Comparison of ENCODE assay signal across 26 cellular contexts in the genomic region with DNA sequence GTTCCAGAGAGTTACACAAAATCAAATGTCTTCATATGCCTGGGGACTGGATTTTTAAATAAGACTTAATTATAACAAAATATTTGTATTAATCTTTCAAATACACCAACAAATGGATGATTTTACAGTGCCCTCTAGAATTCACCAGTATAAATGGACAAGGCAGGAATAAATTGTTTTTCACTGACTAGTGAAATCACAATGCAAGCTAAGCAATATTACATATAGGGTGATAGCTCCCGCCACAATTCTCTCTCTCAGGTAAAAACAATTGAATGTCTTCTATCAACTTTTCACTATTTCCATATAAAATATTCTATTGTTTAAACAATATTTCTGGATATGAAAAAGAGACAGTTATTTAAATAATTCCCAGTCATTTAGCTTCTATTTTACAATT.
"Had no signal": no experiment of that assay in that cellular context is flagged by ENCODE, and none has a peak within 500 bp of the region (broad histone marks: within the 10 kb centered on the region; RNA-seq: fewer than 3 reads in every experiment).

No MANE protein-coding gene starts in this region.

- H3K9me3 ChIP-seq: colonic mucosa, esophagus squamous epithelium, gastrocnemius medialis, heart right ventricle, left lung, lower lobe of right lung, mucosa of descending colon had no signal

- H3K4me3 ChIP-seq: colonic mucosa, esophagus squamous epithelium, gastrocnemius medialis, heart right ventricle, left lung, lower lobe of right lung, mucosa of descending colon had no signal

- ATAC-seq: effector memory CD8-positive, alpha-beta T cell; esophagus mucosa; gastrocnemius medialis; heart right ventricle; left cardiac atrium; left lung; left ventricle myocardium superior; lower lobe of right lung; mucosa of descending colon had no signal

- H3K4me1 ChIP-seq: colonic mucosa, gastrocnemius medialis, heart right ventricle, left lung, lower lobe of right lung had no signal

- H3K27me3 ChIP-seq: colonic mucosa, gastrocnemius medialis had no signal

- H3K36me3 ChIP-seq: colonic mucosa, esophagus squamous epithelium, gastrocnemius medialis, heart right ventricle, left lung, lower lobe of right lung had no signal

- H3K27ac ChIP-seq: colonic mucosa, epithelial cell of prostate, esophagus squamous epithelium, gastrocnemius medialis, heart right ventricle, left lung, lower lobe of right lung had no signal

- DNase-seq: colonic mucosa; cortex of kidney; effector CD8-positive, alpha-beta T cell; effector memory CD8-positive, alpha-beta T cell; endodermal cell; erythroblast; esophagus squamous epithelium; foreskin fibroblast; foreskin melanocyte; gastrocnemius medialis; glutamatergic neuron; head of caudate nucleus; heart right ventricle; hippocampal formation; left cardiac atrium; left lung; left ventricle myocardium superior; lower lobe of right lung; mesenchymal stem cell; mucosa of descending colon; naive B cell had no signal

- FAIRE-seq: endometrium, islet of Langerhans, keratinocyte had no signal
